25 cellular contexts compared by ENCODE assay signal in genomic region chr17:9098242-9098641, GRCh38.
"Had no signal": no experiment of that assay in that cellular context is flagged by ENCODE, and none has a peak within 500 bp of the region (broad histone marks: within the 10 kb centered on the region; RNA-seq: fewer than 3 reads in every experiment).

No MANE protein-coding gene starts in this region.

- H3K27me3 ChIP-seq: left lung, pancreas, tibial nerve, uterus had no signal

- FAIRE-seq: kidney, pancreas, small intestine had no signal

- H3K4me3 ChIP-seq: left lung, lower lobe of right lung, pancreas, prostate gland, spleen, tibial nerve, uterus had no signal

- H3K36me3 ChIP-seq: left lung, lower lobe of right lung, pancreas, prostate gland, spleen, tibial nerve, uterus had no signal

- DNase-seq: hippocampal formation; kidney; left colon; left lung; lower lobe of right lung; mammary epithelial cell; mesenchymal stem cell; naive B cell; nucleus accumbens; pancreas; posterior cingulate gyrus; retina; right cardiac atrium; small intestine; spleen; stimulated activated CD4-positive, alpha-beta T cell treated with anti-CD3 and anti-CD28 coated beads, Interleukin-4, amount 100 ng/mL, for 24 hours; stimulated activated naive CD4-positive, alpha-beta T cell treated with Interleukin-2 at 50 U/mL for 16 hours; stimulated activated naive CD8-positive, alpha-beta T cell treated with anti-CD3 and anti-CD28 coated beads, Interleukin-15, amount 100 ng/mL, for 72 hours; substantia nigra; uterus had no signal

- ATAC-seq: left colon; left lung; lower lobe of right lung; natural killer cell treated with Interleukin-12 subunit alpha and Interleukin-12 subunit beta and Interleukin-15 and Interleukin-18, amount 100 ng/mL, for 72 hours; pancreas; right cardiac atrium; sciatic nerve; stimulated activated memory B cell treated with anti-CD40 and anti-IgM and Interleukin-4, amounts not matched to agents 10 μg/mL and 1 μg/mL and 100 μg/mL, for 72 hours; stimulated activated naive CD8-positive, alpha-beta T cell treated with anti-CD3 and anti-CD28 coated beads, Interleukin-15, amount 100 ng/mL, for 72 hours had no signal
